In the genomic region with DNA sequence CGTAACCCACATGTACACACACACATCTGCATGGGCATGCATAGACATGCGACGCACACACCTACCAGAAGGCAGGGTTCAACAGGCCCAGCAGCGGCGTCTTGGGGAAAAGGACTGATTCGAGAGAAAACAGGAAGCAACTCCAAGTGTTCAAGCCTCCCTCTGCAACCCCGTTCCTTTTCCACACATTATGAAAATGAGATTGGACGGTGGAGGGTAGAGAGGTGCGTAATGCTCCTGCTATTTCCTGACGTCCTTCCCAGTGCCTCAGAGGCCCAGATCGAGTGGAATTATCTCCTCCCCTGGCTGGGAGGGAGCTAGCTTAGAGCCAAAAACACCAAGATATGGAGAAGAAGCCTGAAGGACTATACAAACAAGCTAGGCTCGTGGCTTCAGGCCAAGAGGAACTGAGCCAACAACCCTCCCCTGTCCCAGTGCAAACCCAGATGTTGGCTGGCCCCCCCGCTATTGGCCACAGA, we compare ENCODE assay signal across 10 cellular contexts.
A peak's percentile ranks its signal among the peaks of the same experiment; 100 is the strongest.
DNase-seq lines count a peak whose midpoint lies in the region; ATAC-seq and TF ChIP-seq lines count a peak whose summit lies in the region.
"Had no signal": no experiment of that assay in that cellular context is flagged by ENCODE, and none has a peak within 500 bp of the region (broad histone marks: within the 10 kb centered on the region; RNA-seq: fewer than 3 reads in every experiment).

No MANE protein-coding gene starts in this region.

- TF ChIP-seq POLR2A in transverse colon (IDR thresholded peaks at IDR 0.05): no peak

- peak; percentile 47 for ATAC-seq in left lobe of liver
- ATAC-seq in GM21447 (IDR thresholded peaks at IDR 0.05; ENCODE audit: unreplicated experiment): no peak
- no peak for ATAC-seq in HG02763 (IDR thresholded peaks at IDR 0.05; ENCODE audit: unreplicated experiment)

- H3K4me3 ChIP-seq in coronary artery: no peak overlapping the region
- no peak overlapping the region for H3K4me3 ChIP-seq in transverse colon

- H3K36me3 ChIP-seq in transverse colon: no peaks in the 10 kb centered on the region

- no peak for TF ChIP-seq EP300 in transverse colon (IDR thresholded peaks at IDR 0.05; ENCODE audit: low read depth)

- DNase-seq in M059J (ENCODE audit: low read depth) (peak; percentile 90), coronary artery (ENCODE audit: low spot score) (peak; percentile 96), left lobe of liver (ENCODE audit: low spot score) (peak; percentile 54), transverse colon (peak; percentile 43), retina (no peak), GM13976 (ENCODE audit: low spot score) (no peak)
- DNase-seq: activated effector memory CD4-positive, alpha-beta T cell treated with Interleukin-2 at 50 U/mL for 16 hours; MM.1S had no signal

- in situ Hi-C loops in transverse colon (cut with MboI; ENCODE audit: low pct_ligation_motif_present in 1 of 4, low pct_unique_long_range_greater_than_20kb in 1 of 4, low sequenced_read_pairs in 3 of 4) (no loop called here), GM13976 (cut with MboI; ENCODE audit: low sequenced_read_pairs, unreplicated experiment) (no loop called here)

- no peaks in the 10 kb centered on the region for H3K27me3 ChIP-seq in transverse colon

- WGBS in transverse colon (ENCODE audit: low coverage in 1 of 2), 2 donors: 0 to 31% methylated on average over 4 to 13 of the region's 13 CpGs

- H3K4me1 ChIP-seq in transverse colon: peaks cover 0 to 5% (median 0%) of the 10 kb centered on the region in 4 donors

- intact Hi-C loops in transverse colon (cut with DNase I; ENCODE audit: low total_unique reads): no loop called here

- H3K27ac ChIP-seq in coronary artery (peak overlapping the region; percentile 77 to 88), transverse colon (peak overlapping the region; percentile 10 to 38 (median 35))

- H3K9me3 ChIP-seq in transverse colon: no peaks in the 10 kb centered on the region

- no peak for TF ChIP-seq CTCF in coronary artery (IDR thresholded peaks at IDR 0.05)
- TF ChIP-seq CTCF in transverse colon (IDR thresholded peaks at IDR 0.05): no peak
- no peak for TF ChIP-seq CTCF in GM13976 (IDR thresholded peaks at IDR 0.05; ENCODE audit: borderline replicate concordance, control extremely low read depth, extremely low read depth, insufficient read depth, missing control alignments)

Comparison
In these comparisons a context has a peak if more than half of its experiments do, and no peak if none do; other contexts are left out.
1. DNase-seq: peak in M059J (single experiment), coronary artery (single experiment), left lobe of liver (single experiment) and transverse colon (single experiment); none in retina (single experiment) and GM13976 (single experiment).